ENCODE assay signal across 2 cellular contexts in genomic region chr7:155274956-155275355, GRCh38.
TF ChIP-seq lines count a peak whose summit lies in the region.

No MANE protein-coding gene starts in this region.

TF ChIP-seq in liver, 16 proteins besides CTCF, POLR2A, EP300 and RAD21 (continued from another document):
- TF ChIP-seq, protein P1, sequence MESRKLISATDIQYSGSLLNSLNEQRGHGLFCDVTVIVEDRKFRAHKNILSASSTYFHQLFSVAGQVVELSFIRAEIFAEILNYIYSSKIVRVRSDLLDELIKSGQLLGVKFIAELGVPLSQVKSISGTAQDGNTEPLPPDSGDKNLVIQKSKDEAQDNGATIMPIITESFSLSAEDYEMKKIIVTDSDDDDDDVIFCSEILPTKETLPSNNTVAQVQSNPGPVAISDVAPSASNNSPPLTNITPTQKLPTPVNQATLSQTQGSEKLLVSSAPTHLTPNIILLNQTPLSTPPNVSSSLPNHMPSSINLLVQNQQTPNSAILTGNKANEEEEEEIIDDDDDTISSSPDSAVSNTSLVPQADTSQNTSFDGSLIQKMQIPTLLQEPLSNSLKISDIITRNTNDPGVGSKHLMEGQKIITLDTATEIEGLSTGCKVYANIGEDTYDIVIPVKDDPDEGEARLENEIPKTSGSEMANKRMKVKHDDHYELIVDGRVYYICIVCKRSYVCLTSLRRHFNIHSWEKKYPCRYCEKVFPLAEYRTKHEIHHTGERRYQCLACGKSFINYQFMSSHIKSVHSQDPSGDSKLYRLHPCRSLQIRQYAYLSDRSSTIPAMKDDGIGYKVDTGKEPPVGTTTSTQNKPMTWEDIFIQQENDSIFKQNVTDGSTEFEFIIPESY (IDR thresholded peaks at IDR 0.05): peak; percentile 73
- TF ChIP-seq, protein P2, sequence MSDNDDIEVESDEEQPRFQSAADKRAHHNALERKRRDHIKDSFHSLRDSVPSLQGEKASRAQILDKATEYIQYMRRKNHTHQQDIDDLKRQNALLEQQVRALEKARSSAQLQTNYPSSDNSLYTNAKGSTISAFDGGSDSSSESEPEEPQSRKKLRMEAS (IDR thresholded peaks at IDR 0.05): peak; percentile 74
- TF ChIP-seq ATF3 (IDR thresholded peaks at IDR 0.05) (peak; percentile 56), TAF1 (conservative IDR thresholded peaks at IDR 0.05) (peak; percentile 91), NR2F2 (IDR thresholded peaks at IDR 0.05) (no peak), HNF4G (IDR thresholded peaks at IDR 0.05) (peak; percentile 18), EGR1 (IDR thresholded peaks at IDR 0.05; ENCODE audit: low read depth in 2 of 2) (no peak), HNF4A (conservative IDR thresholded peaks at IDR 0.05) (peak; percentile 61 to 75), FOXA2 (IDR thresholded peaks at IDR 0.05) (peak; percentile 80), JUND (IDR thresholded peaks at IDR 0.05) (peak; percentile 51 to 71), GABPA (IDR thresholded peaks at IDR 0.05 in 1 of 2, conservative IDR thresholded peaks at IDR 0.05 in 1 of 2) (peak in 1 of 2 donors; percentile 21), SP1 (IDR thresholded peaks at IDR 0.05) (peak; percentile 97)
- TF ChIP-seq, protein P3, sequence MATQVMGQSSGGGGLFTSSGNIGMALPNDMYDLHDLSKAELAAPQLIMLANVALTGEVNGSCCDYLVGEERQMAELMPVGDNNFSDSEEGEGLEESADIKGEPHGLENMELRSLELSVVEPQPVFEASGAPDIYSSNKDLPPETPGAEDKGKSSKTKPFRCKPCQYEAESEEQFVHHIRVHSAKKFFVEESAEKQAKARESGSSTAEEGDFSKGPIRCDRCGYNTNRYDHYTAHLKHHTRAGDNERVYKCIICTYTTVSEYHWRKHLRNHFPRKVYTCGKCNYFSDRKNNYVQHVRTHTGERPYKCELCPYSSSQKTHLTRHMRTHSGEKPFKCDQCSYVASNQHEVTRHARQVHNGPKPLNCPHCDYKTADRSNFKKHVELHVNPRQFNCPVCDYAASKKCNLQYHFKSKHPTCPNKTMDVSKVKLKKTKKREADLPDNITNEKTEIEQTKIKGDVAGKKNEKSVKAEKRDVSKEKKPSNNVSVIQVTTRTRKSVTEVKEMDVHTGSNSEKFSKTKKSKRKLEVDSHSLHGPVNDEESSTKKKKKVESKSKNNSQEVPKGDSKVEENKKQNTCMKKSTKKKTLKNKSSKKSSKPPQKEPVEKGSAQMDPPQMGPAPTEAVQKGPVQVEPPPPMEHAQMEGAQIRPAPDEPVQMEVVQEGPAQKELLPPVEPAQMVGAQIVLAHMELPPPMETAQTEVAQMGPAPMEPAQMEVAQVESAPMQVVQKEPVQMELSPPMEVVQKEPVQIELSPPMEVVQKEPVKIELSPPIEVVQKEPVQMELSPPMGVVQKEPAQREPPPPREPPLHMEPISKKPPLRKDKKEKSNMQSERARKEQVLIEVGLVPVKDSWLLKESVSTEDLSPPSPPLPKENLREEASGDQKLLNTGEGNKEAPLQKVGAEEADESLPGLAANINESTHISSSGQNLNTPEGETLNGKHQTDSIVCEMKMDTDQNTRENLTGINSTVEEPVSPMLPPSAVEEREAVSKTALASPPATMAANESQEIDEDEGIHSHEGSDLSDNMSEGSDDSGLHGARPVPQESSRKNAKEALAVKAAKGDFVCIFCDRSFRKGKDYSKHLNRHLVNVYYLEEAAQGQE (IDR thresholded peaks at IDR 0.05): peak; percentile 91
TF ChIP-seq in liver: peak in this region for 13.

TF ChIP-seq in HepG2, 621 proteins besides CTCF, POLR2A, EP300 and RAD21 (continued from another document):
- TF ChIP-seq NFKBIZ (CRISPR knock-in tag; IDR thresholded peaks at IDR 0.05): no peak
- TF ChIP-seq ZNF543 (CRISPR knock-in tag; IDR thresholded peaks at IDR 0.05): no peak
- TF ChIP-seq MED8 (CRISPR knock-in tag; IDR thresholded peaks at IDR 0.05; ENCODE audit: insufficient replicate concordance): no peak
- TF ChIP-seq CREBL2 (CRISPR knock-in tag; IDR thresholded peaks at IDR 0.05; ENCODE audit: borderline replicate concordance): no peak
- TF ChIP-seq, protein P4, sequence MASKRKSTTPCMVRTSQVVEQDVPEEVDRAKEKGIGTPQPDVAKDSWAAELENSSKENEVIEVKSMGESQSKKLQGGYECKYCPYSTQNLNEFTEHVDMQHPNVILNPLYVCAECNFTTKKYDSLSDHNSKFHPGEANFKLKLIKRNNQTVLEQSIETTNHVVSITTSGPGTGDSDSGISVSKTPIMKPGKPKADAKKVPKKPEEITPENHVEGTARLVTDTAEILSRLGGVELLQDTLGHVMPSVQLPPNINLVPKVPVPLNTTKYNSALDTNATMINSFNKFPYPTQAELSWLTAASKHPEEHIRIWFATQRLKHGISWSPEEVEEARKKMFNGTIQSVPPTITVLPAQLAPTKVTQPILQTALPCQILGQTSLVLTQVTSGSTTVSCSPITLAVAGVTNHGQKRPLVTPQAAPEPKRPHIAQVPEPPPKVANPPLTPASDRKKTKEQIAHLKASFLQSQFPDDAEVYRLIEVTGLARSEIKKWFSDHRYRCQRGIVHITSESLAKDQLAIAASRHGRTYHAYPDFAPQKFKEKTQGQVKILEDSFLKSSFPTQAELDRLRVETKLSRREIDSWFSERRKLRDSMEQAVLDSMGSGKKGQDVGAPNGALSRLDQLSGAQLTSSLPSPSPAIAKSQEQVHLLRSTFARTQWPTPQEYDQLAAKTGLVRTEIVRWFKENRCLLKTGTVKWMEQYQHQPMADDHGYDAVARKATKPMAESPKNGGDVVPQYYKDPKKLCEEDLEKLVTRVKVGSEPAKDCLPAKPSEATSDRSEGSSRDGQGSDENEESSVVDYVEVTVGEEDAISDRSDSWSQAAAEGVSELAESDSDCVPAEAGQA (IDR thresholded peaks at IDR 0.05; ENCODE audit: low read depth): no peak
- TF ChIP-seq, protein P4 (CRISPR knock-in tag; IDR thresholded peaks at IDR 0.05; ENCODE audit: borderline replicate concordance): no peak
- TF ChIP-seq ZNF672 (CRISPR knock-in tag; IDR thresholded peaks at IDR 0.05): no peak
- TF ChIP-seq SNAPC5 (CRISPR knock-in tag; IDR thresholded peaks at IDR 0.05; ENCODE audit: borderline replicate concordance): no peak
- no peak for TF ChIP-seq CREM (IDR thresholded peaks at IDR 0.05)
- TF ChIP-seq CREM (CRISPR knock-in tag; IDR thresholded peaks at IDR 0.05): no peak
- TF ChIP-seq, protein P5, sequence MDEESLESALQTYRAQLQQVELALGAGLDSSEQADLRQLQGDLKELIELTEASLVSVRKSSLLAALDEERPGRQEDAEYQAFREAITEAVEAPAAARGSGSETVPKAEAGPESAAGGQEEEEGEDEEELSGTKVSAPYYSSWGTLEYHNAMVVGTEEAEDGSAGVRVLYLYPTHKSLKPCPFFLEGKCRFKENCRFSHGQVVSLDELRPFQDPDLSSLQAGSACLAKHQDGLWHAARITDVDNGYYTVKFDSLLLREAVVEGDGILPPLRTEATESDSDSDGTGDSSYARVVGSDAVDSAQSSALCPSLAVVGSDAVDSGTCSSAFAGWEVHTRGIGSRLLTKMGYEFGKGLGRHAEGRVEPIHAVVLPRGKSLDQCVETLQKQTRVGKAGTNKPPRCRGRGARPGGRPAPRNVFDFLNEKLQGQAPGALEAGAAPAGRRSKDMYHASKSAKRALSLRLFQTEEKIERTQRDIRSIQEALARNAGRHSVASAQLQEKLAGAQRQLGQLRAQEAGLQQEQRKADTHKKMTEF (CRISPR knock-in tag; IDR thresholded peaks at IDR 0.05): no peak
- TF ChIP-seq ZBTB34 (CRISPR knock-in tag; IDR thresholded peaks at IDR 0.05): no peak
- TF ChIP-seq, protein P6, sequence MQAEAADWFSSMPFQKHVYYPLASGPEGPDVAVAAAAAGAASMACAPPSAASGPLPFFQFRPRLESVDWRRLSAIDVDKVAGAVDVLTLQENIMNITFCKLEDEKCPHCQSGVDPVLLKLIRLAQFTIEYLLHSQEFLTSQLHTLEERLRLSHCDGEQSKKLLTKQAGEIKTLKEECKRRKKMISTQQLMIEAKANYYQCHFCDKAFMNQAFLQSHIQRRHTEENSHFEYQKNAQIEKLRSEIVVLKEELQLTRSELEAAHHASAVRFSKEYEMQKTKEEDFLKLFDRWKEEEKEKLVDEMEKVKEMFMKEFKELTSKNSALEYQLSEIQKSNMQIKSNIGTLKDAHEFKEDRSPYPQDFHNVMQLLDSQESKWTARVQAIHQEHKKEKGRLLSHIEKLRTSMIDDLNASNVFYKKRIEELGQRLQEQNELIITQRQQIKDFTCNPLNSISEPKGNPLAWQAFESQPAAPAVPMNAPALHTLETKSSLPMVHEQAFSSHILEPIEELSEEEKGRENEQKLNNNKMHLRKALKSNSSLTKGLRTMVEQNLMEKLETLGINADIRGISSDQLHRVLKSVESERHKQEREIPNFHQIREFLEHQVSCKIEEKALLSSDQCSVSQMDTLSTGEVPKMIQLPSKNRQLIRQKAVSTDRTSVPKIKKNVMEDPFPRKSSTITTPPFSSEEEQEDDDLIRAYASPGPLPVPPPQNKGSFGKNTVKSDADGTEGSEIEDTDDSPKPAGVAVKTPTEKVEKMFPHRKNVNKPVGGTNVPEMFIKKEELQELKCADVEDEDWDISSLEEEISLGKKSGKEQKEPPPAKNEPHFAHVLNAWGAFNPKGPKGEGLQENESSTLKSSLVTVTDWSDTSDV (CRISPR knock-in tag; IDR thresholded peaks at IDR 0.05): no peak
- no peak for TF ChIP-seq TEF (CRISPR knock-in tag; IDR thresholded peaks at IDR 0.05)
